Comparison of ENCODE assay signal across 7 cellular contexts in genomic region chr15:50910426-50910795, GRCh38. TPM values are rescaled to one million over a fixed set of nuclear protein-coding genes. Genes with fewer than 3 reads are reported as not detected.
DNase-seq lines count a peak whose midpoint lies in the region; ATAC-seq, FAIRE-seq and TF ChIP-seq lines count a peak whose summit lies in the region.
"Not testable (repeated sequence)": the region's sequence is repeated elsewhere in the genome, so short reads cannot be mapped to it uniquely, and the experiment has no call there.

No MANE protein-coding gene starts in this region.

- not testable (repeated sequence) for FAIRE-seq in keratinocyte (lab: Jason Lieb, UNC)

- POLR2A ChIA-PET in activated B cell treated with CpG ODN at 0.5 μM for 24 hours (lab: Charles Lee) = not testable (repeated sequence)

- not testable (repeated sequence) for H3K9me1 ChIP-seq in keratinocyte (ENCODE audit: control insufficient read depth, extremely low read depth, insufficient read depth, low read length)

- not testable (repeated sequence) for H2AFZ ChIP-seq in keratinocyte (ENCODE audit: control insufficient read depth, low read length)

- H3K4me1 ChIP-seq in keratinocyte (ENCODE audit: control insufficient read depth, extremely low read depth, insufficient read depth, low read length) = peaks cover 21% of the 10 kb centered on the region

- intact Hi-C loops in activated B cell treated with CpG ODN at 0.5 μM for 24 hours (cut with micrococcal nuclease) = not testable (repeated sequence)

- H3K27me3 ChIP-seq in keratinocyte (ENCODE audit: control insufficient read depth, extremely low read depth, insufficient read depth, low read length) = not testable (repeated sequence)

- H3K4me3 Mint-ChIP-seq in IgD-negative memory B cell (peak overlapping the region; percentile 55 to 78 (median 68)), activated B cell treated with CpG ODN at 0.5 μM for 24 hours (peak overlapping the region; percentile 46), progenitor cell of endocrine pancreas (ENCODE audit: low read depth) (peak overlapping the region; percentile 82)

- peak overlapping the region; percentile 89 for H3K27ac ChIP-seq in keratinocyte (ENCODE audit: control insufficient read depth, insufficient read depth, low read length)

- TF ChIP-seq CTCF in activated B cell treated with CpG ODN at 0.5 μM for 24 hours (IDR thresholded peaks at IDR 0.05); epithelial cell of esophagus (IDR thresholded peaks at IDR 0.05; ENCODE audit: insufficient read depth, low read depth, low read length, missing control alignments); keratinocyte (optimal IDR thresholded peaks at IDR 0.05 in 1 of 3, IDR thresholded peaks at IDR 0.05 in 1 of 3, conservative IDR thresholded peaks at IDR 0.05 in 1 of 3; ENCODE audit: extremely low read depth in 1 of 3, insufficient read depth in 2 of 3, low read length in 3 of 3); progenitor cell of endocrine pancreas (IDR thresholded peaks at IDR 0.05; ENCODE audit: unreplicated experiment): not testable (repeated sequence)

- H3K79me2 ChIP-seq in keratinocyte (ENCODE audit: control insufficient read depth, insufficient read depth, low read length) = peaks cover 14% of the 10 kb centered on the region

- in situ Hi-C loops in Caki2 (cut with HindIII; ENCODE audit: low pct_unique_long_range_greater_than_20kb, low sequenced_read_pairs) = not testable (repeated sequence)

- H3K9me3 Mint-ChIP-seq in IgD-negative memory B cell; activated B cell treated with CpG ODN at 0.5 μM for 24 hours; progenitor cell of endocrine pancreas (ENCODE audit: low read depth): not testable (repeated sequence)

- H3K36me3 ChIP-seq in keratinocyte (ENCODE audit: control insufficient read depth in 2 of 2, extremely low read depth in 1 of 2, insufficient read depth in 2 of 2, low read length in 2 of 2) = not testable (repeated sequence)

- not testable (repeated sequence) for ATAC-seq in activated B cell treated with CpG ODN at 0.5 μM for 24 hours (ENCODE audit: low read depth)

- peak overlapping the region; percentile 97 for H3K4me2 ChIP-seq in keratinocyte (ENCODE audit: control insufficient read depth, extremely low read depth, insufficient read depth, low read depth, low read length)

- CTCF ChIA-PET in activated B cell treated with CpG ODN at 0.5 μM for 24 hours (lab: Charles Lee) = not testable (repeated sequence)

- not testable (repeated sequence) for H4K20me1 ChIP-seq in keratinocyte (ENCODE audit: control insufficient read depth, extremely low read depth, insufficient read depth, low read length)

- DNase-seq in Caki2 (ENCODE audit: low read depth) = peak; percentile 31
- not testable (repeated sequence) for DNase-seq in activated B cell treated with CpG ODN at 0.5 μM for 24 hours; progenitor cell of endocrine pancreas (ENCODE audit: low spot score, unreplicated experiment)
- DNase-seq in amniotic stem cell (lab: John Stamatoyannopoulos, UW) = peak; percentile 47
- DNase-seq in epithelial cell of esophagus (ENCODE audit: low read depth) = peak; percentile 89
- peak; percentile 46 for DNase-seq in keratinocyte (ENCODE audit: low read depth, low spot score)

- H3K36me3 Mint-ChIP-seq in IgD-negative memory B cell; progenitor cell of endocrine pancreas (ENCODE audit: insufficient read depth): not testable (repeated sequence)
- H3K36me3 Mint-ChIP-seq in activated B cell treated with CpG ODN at 0.5 μM for 24 hours (ENCODE audit: low read depth) = peaks cover 23% of the 10 kb centered on the region

- H3K4me1 Mint-ChIP-seq in IgD-negative memory B cell (peaks cover 17 to 36% (median 29%) of the 10 kb centered on the region in 3 donors), activated B cell treated with CpG ODN at 0.5 μM for 24 hours (peaks cover 40% of the 10 kb centered on the region)
- H3K4me1 Mint-ChIP-seq in progenitor cell of endocrine pancreas (ENCODE audit: low read depth) = not testable (repeated sequence)

- dilution Hi-C loops in keratinocyte (cut with MboI; ENCODE audit: extremely low pct_ligation_motif_present, low sequenced_read_pairs) = not testable (repeated sequence)

- H3K27me3 Mint-ChIP-seq in IgD-negative memory B cell, activated B cell treated with CpG ODN at 0.5 μM for 24 hours, progenitor cell of endocrine pancreas: not testable (repeated sequence)

- not testable (repeated sequence) for H3K9me3 ChIP-seq in keratinocyte (ENCODE audit: control insufficient read depth, low read depth, low read length)

- peak overlapping the region; percentile 46 for H3K9ac ChIP-seq in keratinocyte (ENCODE audit: control insufficient read depth, extremely low read depth, insufficient read depth, low read length)

- H3K27ac Mint-ChIP-seq in IgD-negative memory B cell = peak overlapping the region; percentile 63 to 80 (median 73)
- not testable (repeated sequence) for H3K27ac Mint-ChIP-seq in activated B cell treated with CpG ODN at 0.5 μM for 24 hours, progenitor cell of endocrine pancreas

- H3K4me3 ChIP-seq in epithelial cell of esophagus (ENCODE audit: low read length) (peak overlapping the region; percentile 88), keratinocyte (ENCODE audit: control insufficient read depth in 2 of 3, extremely low read depth in 1 of 3, insufficient read depth in 2 of 3, low read depth in 1 of 3, low read length in 3 of 3) (peak overlapping the region in 2 of 3 experiments; percentile 97 to 98)

RNA-seq across cellular contexts. Expression of gene AP4E1, which starts 1.9 kb away (rescaled TPM):
- 6.5 and 7.7 TPM in 2 replicates for total RNA-seq in Caki2 (2014; rRNA removed; shearing (Covaris generic); ENCODE audit: low replicate concordance)
- polyA plus RNA-seq in IgD-negative memory B cell (2.5 TPM), keratinocyte (4.2 to 7.9 TPM (median 5.4 TPM) in 3 replicates)
- total RNA-seq in activated B cell treated with CpG ODN at 0.5 μM for 24 hours (11.1 and 13.4 TPM in 2 replicates), progenitor cell of endocrine pancreas (10.5 TPM in 2 replicates)
- polyA plus RNA-seq in keratinocyte (2011; ENCODE audit: low read depth) = 4.9 TPM
- 3.4 and 6.1 TPM in 2 replicates for polyA plus RNA-seq in keratinocyte (2011; cell fraction: cytosol; rRNA removed)
- polyA plus RNA-seq in keratinocyte (2011; cell fraction: nucleus; rRNA removed) = 5.6 and 6.7 TPM in 2 replicates
- 5.3 and 7.7 TPM in 2 replicates for polyA plus RNA-seq in keratinocyte (2012; ENCODE audit: low replicate concordance)
- 3.0 to 12.3 TPM (median 5.8 TPM) in 3 replicates for polyA minus RNA-seq in keratinocyte
- 5.8 TPM for polyA minus RNA-seq in keratinocyte (2011; cell fraction: cytosol; rRNA and poly(A)+ RNA removed)
- polyA minus RNA-seq in keratinocyte (2011; cell fraction: nucleus; rRNA and poly(A)+ RNA removed) = 7.7 and 16.6 TPM in 2 replicates
